In genomic region chr4:24655326-24655725, GRCh38 we compare ENCODE assay signal across 19 cellular contexts.
"Had no signal": no experiment of that assay in that cellular context is flagged by ENCODE, and none has a peak within 500 bp of the region (broad histone marks: within the 10 kb centered on the region; RNA-seq: fewer than 3 reads in every experiment).

No MANE protein-coding gene starts in this region.

- H3K27ac ChIP-seq: left lung, right lobe of liver, tibial artery, uterus had no signal

- H3K4me3 Mint-ChIP-seq: activated CD4-positive, alpha-beta memory T cell treated with anti-CD3 and anti-CD28 coated beads, Interleukin-2, amount 10 ng/mL, durations not matched to agents 7 days and 5 days; activated CD8-positive, alpha-beta memory T cell treated with anti-CD3 and anti-CD28 coated beads, Interleukin-2, amount 10 ng/mL, durations not matched to agents 7 days and 5 days; activated T-helper 17 cell treated with anti-CD3 and anti-CD28 coated beads, Interleukin-2, amount 50 U/mL, for 72 hours; brain; naive B cell; stimulated activated naive B cell treated with anti-CD40 and anti-IgM and Interleukin-4, amounts not matched to agents 10 μg/mL and 1 μg/mL and 100 μg/mL, for 72 hours had no signal

- DNase-seq: activated CD4-positive, alpha-beta memory T cell treated with anti-CD3 and anti-CD28 coated beads, Interleukin-2, amount 10 ng/mL, durations not matched to agents 7 days and 5 days; activated CD4-positive, alpha-beta T cell treated with anti-CD3 and anti-CD28 coated beads for 48 hours; activated CD4-positive, CD25-positive, alpha-beta regulatory T cell; activated CD8-positive, alpha-beta memory T cell treated with anti-CD3 and anti-CD28 coated beads, Interleukin-2, amount 10 ng/mL, durations not matched to agents 7 days and 5 days; activated naive CD4-positive, alpha-beta T cell; activated T-cell treated with anti-CD3 and anti-CD28 coated beads, Interleukin-2, amount 50 U/mL, for 1 hour; central memory CD4-positive, alpha-beta T cell; erythroblast; kidney; left lung; naive B cell; right lobe of liver; stimulated activated CD4-positive, alpha-beta T cell treated with anti-CD3 and anti-CD28 coated beads, Interleukin-4, amount 100 ng/mL, for 4 hours; stimulated activated naive B cell treated with anti-CD40 and anti-IgM and Interleukin-4, amounts not matched to agents 10 μg/mL and 1 μg/mL and 100 μg/mL, for 72 hours; tibial artery; uterus had no signal

- H3K4me1 ChIP-seq: uterus had no signal

- H3K9me3 Mint-ChIP-seq: activated CD4-positive, alpha-beta memory T cell treated with anti-CD3 and anti-CD28 coated beads, Interleukin-2, amount 10 ng/mL, durations not matched to agents 7 days and 5 days; activated T-helper 17 cell treated with anti-CD3 and anti-CD28 coated beads, Interleukin-2, amount 50 U/mL, for 72 hours; stimulated activated naive B cell treated with anti-CD40 and anti-IgM and Interleukin-4, amounts not matched to agents 10 μg/mL and 1 μg/mL and 100 μg/mL, for 72 hours had no signal

- H3K4me2 ChIP-seq: smooth muscle cell had no signal

- ATAC-seq: activated CD8-positive, alpha-beta memory T cell treated with anti-CD3 and anti-CD28 coated beads, Interleukin-2, amount 10 ng/mL, durations not matched to agents 7 days and 5 days; activated T-helper 17 cell treated with anti-CD3 and anti-CD28 coated beads, Interleukin-2, amount 50 U/mL, for 72 hours; left lung; right lobe of liver; stimulated activated naive B cell treated with anti-CD40 and anti-IgM and Interleukin-4, amounts not matched to agents 10 μg/mL and 1 μg/mL and 100 μg/mL, for 72 hours had no signal

- H3K36me3 Mint-ChIP-seq: activated CD8-positive, alpha-beta memory T cell treated with anti-CD3 and anti-CD28 coated beads, Interleukin-2, amount 10 ng/mL, durations not matched to agents 7 days and 5 days; brain; naive B cell had no signal

- H3K4me3 ChIP-seq: left lung, right lobe of liver, smooth muscle cell, tibial artery, uterus had no signal

- H3K27ac Mint-ChIP-seq: activated CD4-positive, alpha-beta memory T cell treated with anti-CD3 and anti-CD28 coated beads, Interleukin-2, amount 10 ng/mL, durations not matched to agents 7 days and 5 days; activated CD8-positive, alpha-beta memory T cell treated with anti-CD3 and anti-CD28 coated beads, Interleukin-2, amount 10 ng/mL, durations not matched to agents 7 days and 5 days; activated T-helper 17 cell treated with anti-CD3 and anti-CD28 coated beads, Interleukin-2, amount 50 U/mL, for 72 hours; brain; stimulated activated naive B cell treated with anti-CD40 and anti-IgM and Interleukin-4, amounts not matched to agents 10 μg/mL and 1 μg/mL and 100 μg/mL, for 72 hours had no signal

- H3K27me3 ChIP-seq: left lung, right lobe of liver, tibial artery, uterus had no signal

- H3K4me1 Mint-ChIP-seq: activated T-helper 17 cell treated with anti-CD3 and anti-CD28 coated beads, Interleukin-2, amount 50 U/mL, for 72 hours had no signal

- H3K9me3 ChIP-seq: left lung, right lobe of liver, tibial artery, uterus had no signal

- H3K36me3 ChIP-seq: left lung, right lobe of liver, tibial artery, uterus had no signal
